In the genomic region with DNA sequence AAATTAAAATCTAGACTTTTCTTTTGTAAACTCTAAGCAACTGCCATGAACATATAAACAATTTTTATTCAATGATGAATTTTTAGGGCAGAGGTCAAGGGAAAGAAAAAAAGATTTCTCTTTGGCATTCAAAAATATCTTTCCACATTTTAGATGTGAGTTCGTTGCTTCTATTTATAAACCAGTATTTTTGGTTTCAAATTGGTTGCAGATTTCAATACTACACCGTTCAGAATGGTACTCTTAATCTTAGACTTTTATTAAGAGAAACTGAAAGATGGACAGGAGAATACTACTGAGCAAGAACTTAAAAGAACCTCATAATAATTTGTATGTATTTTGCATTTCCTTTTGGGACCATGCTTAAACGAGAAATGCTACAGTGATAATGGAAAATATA, we compare ENCODE assay signal across 13 cellular contexts.
DNase-seq lines count a peak whose midpoint lies in the region; ATAC-seq, FAIRE-seq and TF ChIP-seq lines count a peak whose summit lies in the region.
"Had no signal": no experiment of that assay in that cellular context is flagged by ENCODE, and none has a peak within 500 bp of the region (broad histone marks: within the 10 kb centered on the region; RNA-seq: fewer than 3 reads in every experiment).

No MANE protein-coding gene starts in this region.

- dilution Hi-C loops in endothelial cell of umbilical vein (cut with MboI; ENCODE audit: extremely low pct_ligation_motif_present, low sequenced_read_pairs) = no loop called here

- no peaks in the 10 kb centered on the region for H3K27me3 Mint-ChIP-seq in T-helper 17 cell
- H3K27me3 Mint-ChIP-seq: stimulated activated naive CD8-positive, alpha-beta T cell treated with anti-CD3 and anti-CD28 coated beads, Interleukin-15, amount 100 ng/mL, for 72 hours had no signal

- H3K36me3 ChIP-seq in GM06990 (ENCODE audit: control insufficient read depth, insufficient read depth, low read length) (peaks cover 8% of the 10 kb centered on the region), endothelial cell of umbilical vein (ENCODE audit: control insufficient read depth in 2 of 2, extremely low read depth in 1 of 2, insufficient read depth in 2 of 2, low read length in 2 of 2) (peaks cover 24 to 25% of the 10 kb centered on the region in 2 experiments)

- peak overlapping the region; percentile 62 for H3K27ac ChIP-seq in endothelial cell of umbilical vein (ENCODE audit: insufficient read depth, low read depth, low read length)
- H3K27ac ChIP-seq: cardiac muscle cell had no signal

- H3K4me1 ChIP-seq in endothelial cell of umbilical vein (ENCODE audit: control insufficient read depth, extremely low read depth, insufficient read depth, low read length) = peaks cover 51% of the 10 kb centered on the region

- no TSS peak for BruUV-seq in endothelial cell of umbilical vein (replicated peaks; lab: Mats Ljungman, UMichigan)

- POLR2A ChIA-PET in endothelial cell of umbilical vein (lab: Charles Lee) = no interaction called here

- H3K9ac ChIP-seq in endothelial cell of umbilical vein (replicated peaks; ENCODE audit: extremely low read depth, insufficient read depth, low read length) = peak overlapping the region; percentile 37

- H3K27me3 ChIP-seq in GM06990 (replicated peaks; ENCODE audit: control insufficient read depth, insufficient read depth, low read length) (no peaks in the 10 kb centered on the region), endothelial cell of umbilical vein (ENCODE audit: control insufficient read depth in 2 of 2, insufficient read depth in 2 of 2, low read length in 2 of 2) (no peaks in the 10 kb centered on the region)
- H3K27me3 ChIP-seq: cardiac muscle cell had no signal

- no peak overlapping the region for H2AFZ ChIP-seq in endothelial cell of umbilical vein (ENCODE audit: low read depth, low read length)

- TF ChIP-seq POLR2A in endothelial cell of umbilical vein (IDR thresholded peaks at IDR 0.05; ENCODE audit: low read depth, low read length) = no peak

- no peak overlapping the region for H3K27ac Mint-ChIP-seq in T-helper 17 cell
- H3K27ac Mint-ChIP-seq: stimulated activated naive CD8-positive, alpha-beta T cell treated with anti-CD3 and anti-CD28 coated beads, Interleukin-15, amount 100 ng/mL, for 72 hours had no signal

- intact Hi-C loops in endothelial cell of umbilical vein (cut with micrococcal nuclease) = no loop called here

- peak overlapping the region; percentile 28; the same call in 1 of the 2 replicates for H3K4me3 ChIP-seq in GM06990 (replicated peaks; ENCODE audit: low read depth, low read length)
- H3K4me3 ChIP-seq in endothelial cell of umbilical vein (replicated peaks in 1 of 3; ENCODE audit: insufficient read depth in 1 of 3, low read depth in 1 of 3, low read length in 3 of 3) = peak overlapping the region in 1 of 3 experiments; percentile 3
- H3K4me3 ChIP-seq: cardiac muscle cell, mucosa of descending colon had no signal

- no peaks in the 10 kb centered on the region for H3K36me3 Mint-ChIP-seq in T-helper 17 cell (ENCODE audit: low read depth)

- H3K4me3 Mint-ChIP-seq in T-helper 17 cell = no peak overlapping the region
- H3K4me3 Mint-ChIP-seq: stimulated activated naive CD8-positive, alpha-beta T cell treated with anti-CD3 and anti-CD28 coated beads, Interleukin-15, amount 100 ng/mL, for 72 hours had no signal

- FAIRE-seq in endothelial cell of umbilical vein (lab: Jason Lieb, UNC) = no peak

- H3K9me1 ChIP-seq in endothelial cell of umbilical vein (replicated peaks; ENCODE audit: control insufficient read depth, extremely low read depth, insufficient read depth, low read length) = no peaks in the 10 kb centered on the region

- H3K9me3 ChIP-seq in endothelial cell of umbilical vein (replicated peaks; ENCODE audit: control insufficient read depth, insufficient read depth, low read length) = no peaks in the 10 kb centered on the region
- no peaks in the 10 kb centered on the region for H3K9me3 ChIP-seq in T-helper 17 cell (ENCODE audit: control insufficient read depth, low read length, poor library complexity, severe bottlenecking)
- H3K9me3 ChIP-seq: mucosa of descending colon had no signal

- no peak for TF ChIP-seq CTCF in GM06990 (IDR thresholded peaks at IDR 0.05; ENCODE audit: insufficient read depth, low read length, poor library complexity, severe bottlenecking)
- no peak for TF ChIP-seq CTCF in endothelial cell of umbilical vein (IDR thresholded peaks at IDR 0.05; ENCODE audit: extremely low read depth in 1 of 2, insufficient read depth in 1 of 2, low read depth in 1 of 2, low read length in 2 of 2)

- no peaks in the 10 kb centered on the region for H3K4me1 Mint-ChIP-seq in T-helper 17 cell
- H3K4me1 Mint-ChIP-seq: stimulated activated naive CD8-positive, alpha-beta T cell treated with anti-CD3 and anti-CD28 coated beads, Interleukin-15, amount 100 ng/mL, for 72 hours had no signal

- CTCF ChIA-PET in endothelial cell of umbilical vein (lab: Charles Lee) = interaction anchor here (0.7 to 2.9 kb wide), 4 partner anchors 8 to 74 kb away, joined by 3 to 11 read pairs (median 4); no protein-coding TSS in a partner anchor

- no peaks in the 10 kb centered on the region for H4K20me1 ChIP-seq in endothelial cell of umbilical vein (replicated peaks; ENCODE audit: control insufficient read depth, extremely low read depth, insufficient read depth, low read length)

- peak overlapping the region; percentile 65 for H3K4me2 ChIP-seq in endothelial cell of umbilical vein (ENCODE audit: insufficient read depth, low read length)

- ATAC-seq in GM19467 (IDR thresholded peaks at IDR 0.05; ENCODE audit: unreplicated experiment) (peak; percentile 59), HG03066 (IDR thresholded peaks at IDR 0.05; ENCODE audit: low read depth, unreplicated experiment) (peak; percentile 66), T-helper 17 cell (no peak)
- ATAC-seq: mucosa of descending colon; stimulated activated naive CD8-positive, alpha-beta T cell treated with anti-CD3 and anti-CD28 coated beads, Interleukin-15, amount 100 ng/mL, for 72 hours had no signal

- no peak for DNase-seq in GM06990 (ENCODE audit: extremely low read depth, insufficient read length)
- no peak for DNase-seq in endothelial cell of umbilical vein (ENCODE audit: low read depth, low spot score)
- no peak for DNase-seq in NCI-H748 treated with DMSO at 0.1 percent for 48 hours (lab: John Stamatoyannopoulos, UW)
- no peak for DNase-seq in T-helper 17 cell
- no peak for DNase-seq in kidney tubule cell (ENCODE audit: low spot score)
- no peak for DNase-seq in NCI-H446 treated with DMSO at 0.1 percent for 48 hours (lab: John Stamatoyannopoulos, UW)
- DNase-seq: mucosa of descending colon; NCI-H1436 treated with DMSO at 0.1 percent for 48 hours; SHP77 treated with DMSO at 0.1 percent for 48 hours; stimulated activated naive CD8-positive, alpha-beta T cell treated with anti-CD3 and anti-CD28 coated beads, Interleukin-15, amount 100 ng/mL, for 72 hours had no signal

- H3K79me2 ChIP-seq in endothelial cell of umbilical vein (ENCODE audit: control insufficient read depth, insufficient read depth, low read length) = no peaks in the 10 kb centered on the region

TF ChIP-seq in endothelial cell of umbilical vein, 7 proteins besides CTCF, POLR2A, EP300 and RAD21:
- TF ChIP-seq MYC (IDR thresholded peaks at IDR 0.05; ENCODE audit: low read depth, low read length) (no peak), EZH2 (IDR thresholded peaks at IDR 0.05; ENCODE audit: borderline replicate concordance, low read depth, low read length, severe bottlenecking) (no peak), FOS (IDR thresholded peaks at IDR 0.05; ENCODE audit: borderline replicate concordance, insufficient read depth, low read length) (no peak), POLR2AphosphoS5 (IDR thresholded peaks at IDR 0.05; ENCODE audit: insufficient read depth, low read depth, low read length) (no peak), JUN (IDR thresholded peaks at IDR 0.05; ENCODE audit: borderline replicate concordance, insufficient read depth, insufficient read length, low read depth) (no peak), GATA2 (IDR thresholded peaks at IDR 0.05; ENCODE audit: insufficient read depth, insufficient read length, low read depth, low read length) (no peak)
- TF ChIP-seq, protein P1, sequence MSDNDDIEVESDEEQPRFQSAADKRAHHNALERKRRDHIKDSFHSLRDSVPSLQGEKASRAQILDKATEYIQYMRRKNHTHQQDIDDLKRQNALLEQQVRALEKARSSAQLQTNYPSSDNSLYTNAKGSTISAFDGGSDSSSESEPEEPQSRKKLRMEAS (IDR thresholded peaks at IDR 0.05; ENCODE audit: insufficient read depth, insufficient read length) = no peak
